In the genomic region with DNA sequence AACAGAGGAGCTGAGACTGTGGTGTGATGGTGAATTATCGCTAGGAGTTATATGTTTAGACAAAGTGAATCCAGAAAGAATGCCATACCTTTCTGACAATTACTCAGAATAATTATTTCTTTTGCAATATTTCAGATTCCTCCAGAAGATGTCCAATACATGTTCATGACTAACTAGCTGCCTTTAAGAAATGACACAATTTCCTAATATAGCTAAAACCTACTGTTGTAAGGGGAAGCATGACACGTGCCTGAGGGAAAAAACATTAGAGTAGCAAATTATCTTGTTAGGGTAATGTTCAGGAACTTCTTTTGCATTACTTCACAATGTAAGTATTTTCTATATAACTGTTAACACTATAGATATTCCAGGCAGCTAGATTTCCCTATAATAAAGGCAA, we compare ENCODE assay signal across 22 cellular contexts.
DNase-seq lines count a peak whose midpoint lies in the region; TF ChIP-seq lines count a peak whose summit lies in the region.
"Had no signal": no experiment of that assay in that cellular context is flagged by ENCODE, and none has a peak within 500 bp of the region (broad histone marks: within the 10 kb centered on the region; RNA-seq: fewer than 3 reads in every experiment).

No MANE protein-coding gene starts in this region.

- no peak overlapping the region for H3K4ac ChIP-seq in trophoblast cell (ENCODE audit: low read depth, low read length)

- H4K20me1 ChIP-seq in Loucy (ENCODE audit: insufficient read depth, low read length, poor library complexity, severe bottlenecking) (no peaks in the 10 kb centered on the region), mammary epithelial cell (ENCODE audit: insufficient read depth, low read length) (no peaks in the 10 kb centered on the region)

- no peak overlapping the region for H2AK5ac ChIP-seq in trophoblast cell (ENCODE audit: low read length)

- no peak overlapping the region for H4K12ac ChIP-seq in trophoblast cell (ENCODE audit: low read depth, low read length)

- H3K23ac ChIP-seq in trophoblast cell (ENCODE audit: low read length): no peak overlapping the region

- H3K36me3 ChIP-seq in Loucy (ENCODE audit: insufficient read depth, low read length): no peaks in the 10 kb centered on the region
- no peaks in the 10 kb centered on the region for H3K36me3 ChIP-seq in mammary epithelial cell (ENCODE audit: insufficient read depth, low read length)
- no peaks in the 10 kb centered on the region for H3K36me3 ChIP-seq in trophoblast cell (ENCODE audit: control insufficient read depth in 1 of 2, insufficient read depth in 2 of 2, low read length in 2 of 2)
- H3K36me3 ChIP-seq: MG63 had no signal

- no peak overlapping the region for H2BK12ac ChIP-seq in trophoblast cell (ENCODE audit: low read length)

- H3K79me2 ChIP-seq in Loucy (ENCODE audit: insufficient read depth, low read length) (no peaks in the 10 kb centered on the region), mammary epithelial cell (ENCODE audit: insufficient read depth, low read length) (no peaks in the 10 kb centered on the region), trophoblast cell (ENCODE audit: control insufficient read depth, insufficient read depth, low read length, poor library complexity) (no peaks in the 10 kb centered on the region)

- no peak overlapping the region for H3K4me2 ChIP-seq in Loucy (ENCODE audit: low read depth, low read length, poor library complexity, severe bottlenecking)
- H3K4me2 ChIP-seq in mammary epithelial cell (ENCODE audit: insufficient read depth, low read depth, low read length): no peak overlapping the region
- H3K4me2 ChIP-seq in trophoblast cell (ENCODE audit: low read length): no peak overlapping the region
- H3K4me2 ChIP-seq: KMS-11 had no signal

- no peak for TF ChIP-seq CTCF in Loucy (conservative IDR thresholded peaks at IDR 0.05; ENCODE audit: low read length)
- TF ChIP-seq CTCF in mammary epithelial cell (conservative IDR thresholded peaks at IDR 0.05 in 1 of 2, IDR thresholded peaks at IDR 0.05 in 1 of 2; ENCODE audit: extremely low read depth in 1 of 2, insufficient read depth in 1 of 2, low read depth in 1 of 2, low read length in 2 of 2): no peak

- DNase-seq in EH (ENCODE audit: low read depth): peak; percentile 4
- DNase-seq in mammary epithelial cell: peak; percentile 6
- peak; percentile 52 to 86 for DNase-seq in trophoblast cell
- no peak for DNase-seq in NCI-H2171 treated with DMSO at 0.1 percent for 48 hours (lab: John Stamatoyannopoulos, UW)
- no peak for DNase-seq in DMS79 (lab: John Stamatoyannopoulos, UW)
- DNase-seq in DMS153 (lab: John Stamatoyannopoulos, UW): no peak
- DNase-seq: CD4-positive, alpha-beta T cell; COR-L47; DND-41; GOT3; IMR-90; MG63; NCI-H1105; NCI-H146; NCI-H2029; NCI-H226; NCI-H524; NCI-H774; NK-92 treated with Interleukin-12 subunit alpha and Interleukin-12 subunit beta, amount 100 ng/mL, for 24 hours; Right ventricle myocardium superior had no signal

- in situ Hi-C loops in mammary epithelial cell (cut with MboI; ENCODE audit: low sequenced_read_pairs in 2 of 2): no loop called here

- no peak overlapping the region for H2BK5ac ChIP-seq in trophoblast cell (ENCODE audit: low read depth, low read length, poor library complexity)

- H3K9me3 ChIP-seq in Loucy (ENCODE audit: insufficient read depth, low read depth, low read length) (no peaks in the 10 kb centered on the region), mammary epithelial cell (replicated peaks; ENCODE audit: insufficient read depth, low read length) (no peaks in the 10 kb centered on the region), trophoblast cell (ENCODE audit: insufficient read depth, low read depth, low read length) (no peaks in the 10 kb centered on the region)
- H3K9me3 ChIP-seq: MG63 had no signal

- 69% methylated on average over 2 of the region's 2 CpGs for WGBS in mammary epithelial cell (ENCODE audit: low coverage, missing lambda C conversion rate)
- no CpG with 5 or more reads among the region's 2 CpGs for WGBS in trophoblast cell (ENCODE audit: extremely low coverage, insufficient coverage, insufficient read length)

- peak overlapping the region; percentile 22; the same call in 1 of the 2 replicates for H2AFZ ChIP-seq in Loucy (ENCODE audit: low read length)
- no peak overlapping the region for H2AFZ ChIP-seq in mammary epithelial cell (ENCODE audit: low read depth, low read length)
- H2AFZ ChIP-seq in trophoblast cell (ENCODE audit: insufficient read depth, low read length, poor library complexity): no peak overlapping the region

- H3K14ac ChIP-seq in trophoblast cell (ENCODE audit: low read length): no peak overlapping the region

- H3K4me3 ChIP-seq in Loucy (ENCODE audit: low read length, poor library complexity, severe bottlenecking) (no peak overlapping the region), mammary epithelial cell (replicated peaks in 1 of 3; ENCODE audit: insufficient read depth in 1 of 3, low read depth in 2 of 3, low read length in 3 of 3) (no peak overlapping the region), trophoblast cell (ENCODE audit: low read depth, low read length) (no peak overlapping the region)
- H3K4me3 ChIP-seq: MG63 had no signal

- no peak overlapping the region for H4K91ac ChIP-seq in trophoblast cell (ENCODE audit: low read depth, low read length)

- peaks cover 3% of the 10 kb centered on the region for H3K4me1 ChIP-seq in Loucy (ENCODE audit: insufficient read depth, low read length, poor library complexity, severe bottlenecking)
- H3K4me1 ChIP-seq in mammary epithelial cell (ENCODE audit: insufficient read depth, low read length): no peaks in the 10 kb centered on the region
- H3K4me1 ChIP-seq in trophoblast cell (ENCODE audit: control insufficient read depth in 1 of 2, insufficient read depth in 2 of 2, low read length in 2 of 2): no peaks in the 10 kb centered on the region

- H4K8ac ChIP-seq in trophoblast cell (ENCODE audit: low read depth, low read length): no peak overlapping the region

- CTCF ChIA-PET in mammary epithelial cell (lab: Charles Lee; ENCODE audit: low non-redundant PET): no interaction called here

- no peaks in the 10 kb centered on the region for H3K9me2 ChIP-seq in Loucy (replicated peaks; ENCODE audit: low read depth, low read length)

- intact Hi-C loops in mammary epithelial cell (cut with micrococcal nuclease): no loop called here

- no peaks in the 10 kb centered on the region for H3K27me3 ChIP-seq in Loucy (ENCODE audit: insufficient read depth, low read length, poor library complexity, severe bottlenecking)
- no peaks in the 10 kb centered on the region for H3K27me3 ChIP-seq in mammary epithelial cell (ENCODE audit: insufficient read depth, low read length)
- no peaks in the 10 kb centered on the region for H3K27me3 ChIP-seq in trophoblast cell (ENCODE audit: insufficient read depth, low read length)
- H3K27me3 ChIP-seq: MG63 had no signal

- BruUV-seq in mammary epithelial cell (replicated peaks; lab: Mats Ljungman, UMichigan): no TSS peak

- H3K27ac ChIP-seq in mammary epithelial cell (ENCODE audit: insufficient read depth, low read depth, low read length) (no peak overlapping the region), trophoblast cell (ENCODE audit: low read depth, low read length) (no peak overlapping the region)
- H3K27ac ChIP-seq: KMS-11 had no signal

- no peak overlapping the region for H3K9ac ChIP-seq in Loucy (ENCODE audit: low read depth, low read length, poor library complexity, severe bottlenecking)
- H3K9ac ChIP-seq in mammary epithelial cell (ENCODE audit: insufficient read depth, low read length): no peak overlapping the region
- peak overlapping the region; percentile 1 for H3K9ac ChIP-seq in trophoblast cell (ENCODE audit: low read length)
- H3K9ac ChIP-seq: KMS-11 had no signal

- H3K79me1 ChIP-seq in trophoblast cell (ENCODE audit: low read length): no peaks in the 10 kb centered on the region

- dilution Hi-C loops in mammary epithelial cell (cut with HindIII; ENCODE audit: low sequenced_read_pairs): no loop called here

- H2BK120ac ChIP-seq in trophoblast cell (ENCODE audit: insufficient read depth, low read length, poor library complexity): no peak overlapping the region

- no peak overlapping the region for H3K18ac ChIP-seq in trophoblast cell (ENCODE audit: low read length)

- no peaks in the 10 kb centered on the region for H3F3A ChIP-seq in Loucy (ENCODE audit: low read depth)

Comparison
In these comparisons a context has a peak if more than half of its experiments do, and no peak if none do; other contexts are left out.
1. DNase-seq: peak in EH (single experiment), mammary epithelial cell (single experiment) and trophoblast cell (2 of 2); none in NCI-H2171 treated with DMSO at 0.1 percent for 48 hours (single experiment), DMS79 (single experiment) and DMS153 (single experiment).